20 cellular contexts compared by ENCODE assay signal in the genomic region with DNA sequence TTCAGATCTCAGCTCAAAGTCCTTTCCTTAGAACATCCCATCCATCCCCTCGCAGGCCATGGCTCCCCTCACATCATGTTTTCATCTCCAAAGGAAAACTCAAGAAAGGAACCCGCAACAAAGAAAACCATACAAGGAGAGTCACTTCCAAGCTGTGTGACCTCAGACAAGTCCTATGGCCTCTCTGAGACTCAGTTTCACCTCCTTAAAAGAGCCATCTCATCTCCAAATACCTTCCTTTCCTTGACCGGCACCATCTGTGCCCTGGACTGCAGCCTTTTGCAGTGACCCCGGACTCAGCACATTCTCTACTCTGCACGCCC.
"Had no signal": no experiment of that assay in that cellular context is flagged by ENCODE, and none has a peak within 500 bp of the region (broad histone marks: within the 10 kb centered on the region; RNA-seq: fewer than 3 reads in every experiment).

No MANE protein-coding gene starts in this region.

- H3K9me3 ChIP-seq: body of pancreas, ovary, psoas muscle, testis, upper lobe of left lung had no signal

- DNase-seq: activated CD4-positive, alpha-beta T cell treated with anti-CD3 and anti-CD28 coated beads for 36 hours; activated CD4-positive, alpha-beta T cell treated with anti-CD3 and anti-CD28 coated beads, Interleukin-2, amount 50 U/mL, for 48 hours; activated naive CD4-positive, alpha-beta T cell; activated naive CD8-positive, alpha-beta T cell treated with anti-CD3 and anti-CD28 coated beads, Interleukin-2, amount 10 ng/mL, durations not matched to agents 7 days and 5 days; body of pancreas; foreskin keratinocyte; glutamatergic neuron; hypothalamus; ovary; right cardiac atrium; stimulated activated CD4-positive, alpha-beta T cell treated with anti-CD3 and anti-CD28 coated beads, Interleukin-4, amount 100 ng/mL, for 1 hour; upper lobe of left lung had no signal

- H3K4me1 ChIP-seq: body of pancreas, psoas muscle had no signal

- H3K9me3 Mint-ChIP-seq: activated naive CD8-positive, alpha-beta T cell treated with anti-CD3 and anti-CD28 coated beads, Interleukin-2, amount 10 ng/mL, durations not matched to agents 7 days and 5 days; neural crest cell; T-helper 2 cell treated with Interferon-gamma antibody and Interleukin-4, amounts not matched to agents 5 μg/mL and 100 μg/mL, for 36 hours had no signal

- H3K27me3 ChIP-seq: body of pancreas, foreskin keratinocyte, ovary, testis, upper lobe of left lung had no signal

- ATAC-seq: activated CD4-positive, alpha-beta T cell treated with anti-CD3 and anti-CD28 coated beads for 36 hours; body of pancreas; foreskin keratinocyte; psoas muscle; right cardiac atrium had no signal

- H3K27ac Mint-ChIP-seq: activated CD4-positive, alpha-beta T cell treated with anti-CD3 and anti-CD28 coated beads for 36 hours; activated naive CD8-positive, alpha-beta T cell treated with anti-CD3 and anti-CD28 coated beads, Interleukin-2, amount 10 ng/mL, durations not matched to agents 7 days and 5 days; T-helper 2 cell treated with Interferon-gamma antibody and Interleukin-4, amounts not matched to agents 5 μg/mL and 100 μg/mL, for 36 hours had no signal

- H3K36me3 Mint-ChIP-seq: activated naive CD8-positive, alpha-beta T cell treated with anti-CD3 and anti-CD28 coated beads, Interleukin-2, amount 10 ng/mL, durations not matched to agents 7 days and 5 days had no signal

- H3K4me3 ChIP-seq: body of pancreas, lung, ovary, psoas muscle, skin epidermis, testis, upper lobe of left lung had no signal

- H3K36me3 ChIP-seq: ovary, upper lobe of left lung had no signal

- H3K27ac ChIP-seq: body of pancreas, foreskin keratinocyte, ovary, psoas muscle, skin epidermis, testis, upper lobe of left lung had no signal

- FAIRE-seq: colon, TTC549 had no signal

- H3K27me3 Mint-ChIP-seq: activated CD4-positive, alpha-beta T cell treated with anti-CD3 and anti-CD28 coated beads for 36 hours; activated naive CD8-positive, alpha-beta T cell treated with anti-CD3 and anti-CD28 coated beads, Interleukin-2, amount 10 ng/mL, durations not matched to agents 7 days and 5 days had no signal

- H3K4me3 Mint-ChIP-seq: activated CD4-positive, alpha-beta T cell treated with anti-CD3 and anti-CD28 coated beads for 36 hours; activated naive CD8-positive, alpha-beta T cell treated with anti-CD3 and anti-CD28 coated beads, Interleukin-2, amount 10 ng/mL, durations not matched to agents 7 days and 5 days; neural crest cell; T-helper 2 cell treated with Interferon-gamma antibody and Interleukin-4, amounts not matched to agents 5 μg/mL and 100 μg/mL, for 36 hours had no signal
